1 cellular context compared by ENCODE assay signal in the genomic region with DNA sequence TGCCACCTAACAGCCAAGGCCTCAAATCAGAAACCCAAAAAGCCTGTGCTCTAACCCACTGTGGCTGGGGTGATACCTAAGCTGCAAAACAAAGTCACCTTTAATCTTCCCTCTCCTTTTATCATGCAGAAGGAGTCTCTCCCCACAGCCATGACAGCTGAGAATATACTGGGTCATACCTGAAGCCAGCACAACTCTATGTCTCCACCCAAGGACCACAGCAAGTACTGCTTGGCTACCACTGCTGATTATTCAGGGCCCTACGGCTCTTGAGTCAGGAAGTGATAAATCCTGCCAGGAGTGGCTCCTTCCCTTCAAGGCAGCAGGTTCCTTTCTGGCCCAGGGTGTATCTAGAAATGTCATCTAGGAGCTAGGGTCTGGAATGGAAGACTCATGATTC.
TF ChIP-seq lines count a peak whose summit lies in the region.

No MANE protein-coding gene starts in this region.

TF ChIP-seq in H1, 55 proteins besides CTCF, POLR2A, EP300 and RAD21:
- TF ChIP-seq YY1 (IDR thresholded peaks at IDR 0.05; ENCODE audit: low read depth, low read length) = peak; percentile 72; the same call in 1 of the 2 replicates
- no peak for TF ChIP-seq HDAC2 (IDR thresholded peaks at IDR 0.05; ENCODE audit: borderline replicate concordance in 1 of 2, low read depth in 2 of 2, low read length in 2 of 2)
- no peak for TF ChIP-seq TBP (IDR thresholded peaks at IDR 0.05; ENCODE audit: low read depth, low read length)
- TF ChIP-seq, protein P1, sequence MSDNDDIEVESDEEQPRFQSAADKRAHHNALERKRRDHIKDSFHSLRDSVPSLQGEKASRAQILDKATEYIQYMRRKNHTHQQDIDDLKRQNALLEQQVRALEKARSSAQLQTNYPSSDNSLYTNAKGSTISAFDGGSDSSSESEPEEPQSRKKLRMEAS (IDR thresholded peaks at IDR 0.05) = no peak
- TF ChIP-seq, protein P2, sequence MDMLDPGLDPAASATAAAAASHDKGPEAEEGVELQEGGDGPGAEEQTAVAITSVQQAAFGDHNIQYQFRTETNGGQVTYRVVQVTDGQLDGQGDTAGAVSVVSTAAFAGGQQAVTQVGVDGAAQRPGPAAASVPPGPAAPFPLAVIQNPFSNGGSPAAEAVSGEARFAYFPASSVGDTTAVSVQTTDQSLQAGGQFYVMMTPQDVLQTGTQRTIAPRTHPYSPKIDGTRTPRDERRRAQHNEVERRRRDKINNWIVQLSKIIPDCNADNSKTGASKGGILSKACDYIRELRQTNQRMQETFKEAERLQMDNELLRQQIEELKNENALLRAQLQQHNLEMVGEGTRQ (IDR thresholded peaks at IDR 0.05; ENCODE audit: low read length) = no peak
- no peak for TF ChIP-seq KDM4A (IDR thresholded peaks at IDR 0.05; ENCODE audit: low read depth, low read length, severe bottlenecking)
- TF ChIP-seq POU5F1 (IDR thresholded peaks at IDR 0.05; ENCODE audit: low read depth, low read length) = peak; percentile 87; the same call in 1 of the 2 replicates
- no peak for TF ChIP-seq TAF1 (IDR thresholded peaks at IDR 0.05; ENCODE audit: low read depth, low read length)
- TF ChIP-seq SRF (IDR thresholded peaks at IDR 0.05; ENCODE audit: low read depth, low read length) = no peak
TF ChIP-seq in H1: peak in this region for 2.
